19 cellular contexts compared by ENCODE assay signal in the genomic region with DNA sequence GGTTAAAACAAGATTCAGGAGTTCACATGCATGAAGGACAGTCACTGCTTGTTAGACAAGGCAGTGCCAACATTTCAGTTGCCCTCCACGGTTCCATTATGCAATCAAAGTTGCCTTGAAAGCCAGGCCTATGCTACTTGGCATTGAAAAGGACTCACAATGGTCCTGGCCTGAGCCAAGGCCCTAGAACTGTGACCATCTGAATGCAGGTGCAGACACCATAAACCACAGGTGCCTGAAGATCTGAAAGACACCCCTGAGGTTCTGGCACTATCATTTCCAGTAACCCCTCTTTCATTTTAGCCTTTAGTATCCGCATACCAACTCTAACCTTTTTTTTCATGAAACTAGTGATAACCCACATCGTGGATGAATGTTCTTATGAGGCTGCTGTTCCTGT. TPM values are rescaled to one million over a fixed set of nuclear protein-coding genes. Genes with fewer than 3 reads are reported as not detected.
"Had no signal": no experiment of that assay in that cellular context is flagged by ENCODE, and none has a peak within 500 bp of the region (broad histone marks: within the 10 kb centered on the region; RNA-seq: fewer than 3 reads in every experiment).

No MANE protein-coding gene starts in this region.

- H3K9ac ChIP-seq: SK-N-SH had no signal

- H3K27ac ChIP-seq: HL-60, RWPE1 had no signal

- DNase-seq: KBM-7, MV-4-11, NCI-H1048, NCI-H1105, NCI-H1436 treated with DMSO at 0.1 percent for 48 hours, NCI-H1694, NCI-H2081, NCI-H2107, NCI-H2227 treated with DMSO at 0.1 percent for 48 hours, NCI-H526 treated with DMSO at 0.1 percent for 48 hours, NCI-H748 treated with DMSO at 0.1 percent for 48 hours, SHP77, SK-N-SH, SW 1271 had no signal

- H3K4me2 ChIP-seq: SK-N-SH had no signal

- H3K9me3 ChIP-seq: SK-N-SH had no signal

RNA-seq across cellular contexts. Expression of a gene that starts 2.8 kb away (rescaled TPM):
- total RNA-seq: LHCN-M2, MCF 10A, NCI-H460 had no signal
- polyA plus RNA-seq: SK-N-SH had no signal
